Comparison of ENCODE assay signal across 1 cellular context in the genomic region with DNA sequence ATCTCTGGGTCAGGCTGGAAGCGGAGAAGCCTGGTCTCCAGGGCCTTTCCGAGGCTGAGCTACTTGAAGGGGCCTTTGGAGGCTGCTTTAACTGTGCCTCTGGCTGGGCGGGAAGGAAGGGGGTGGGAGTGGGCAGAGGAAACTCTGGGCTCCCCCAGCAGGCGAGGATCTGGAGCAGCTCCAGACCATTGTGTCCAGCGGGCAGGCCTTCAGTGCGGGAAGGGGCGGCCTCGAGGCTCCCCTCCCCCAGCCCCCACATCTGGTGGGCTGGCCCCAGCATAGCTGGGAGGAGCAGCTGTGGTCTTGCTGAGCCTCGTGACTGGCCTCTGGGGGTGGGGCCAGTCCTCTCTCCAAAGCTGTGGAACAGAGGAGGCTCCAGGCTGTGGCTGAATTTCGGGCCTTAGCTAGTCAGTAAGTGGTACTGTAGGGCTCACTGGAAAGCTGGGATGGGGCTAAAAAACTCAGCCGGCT.
TF ChIP-seq lines count a peak whose summit lies in the region.

No MANE protein-coding gene starts in this region.

TF ChIP-seq in K562, 482 proteins besides CTCF, POLR2A, EP300 and RAD21 (continued from another document and continues in another):
- TF ChIP-seq GABPA (tag; conservative IDR thresholded peaks at IDR 0.05; ENCODE audit: low read depth) (no peak), MBD2 (IDR thresholded peaks at IDR 0.05; ENCODE audit: borderline replicate concordance, low read depth) (no peak), SLC30A9 (CRISPR knock-in tag; IDR thresholded peaks at IDR 0.05) (no peak), ZNF79 (CRISPR knock-in tag; IDR thresholded peaks at IDR 0.05; ENCODE audit: low read depth) (no peak), NCOA4 (IDR thresholded peaks at IDR 0.05; ENCODE audit: partially characterized antibody) (no peak), TFAM (CRISPR knock-in tag; conservative IDR thresholded peaks at IDR 0.05) (no peak), SETDB1 (IDR thresholded peaks at IDR 0.05; ENCODE audit: low read length) (no peak), XRCC4 (IDR thresholded peaks at IDR 0.05; ENCODE audit: extremely low read depth, insufficient read depth, insufficient read length) (no peak), ATF1 (CRISPR knock-in tag; IDR thresholded peaks at IDR 0.05) (no peak), ATF1 (tag; IDR thresholded peaks at IDR 0.05) (peak; percentile 43; the same call in 1 of the 2 replicates), NELFE (IDR thresholded peaks at IDR 0.05; ENCODE audit: insufficient read depth, insufficient read length) (no peak), PYGO2 (tag; IDR thresholded peaks at IDR 0.05) (no peak)
- TF ChIP-seq, protein P1, sequence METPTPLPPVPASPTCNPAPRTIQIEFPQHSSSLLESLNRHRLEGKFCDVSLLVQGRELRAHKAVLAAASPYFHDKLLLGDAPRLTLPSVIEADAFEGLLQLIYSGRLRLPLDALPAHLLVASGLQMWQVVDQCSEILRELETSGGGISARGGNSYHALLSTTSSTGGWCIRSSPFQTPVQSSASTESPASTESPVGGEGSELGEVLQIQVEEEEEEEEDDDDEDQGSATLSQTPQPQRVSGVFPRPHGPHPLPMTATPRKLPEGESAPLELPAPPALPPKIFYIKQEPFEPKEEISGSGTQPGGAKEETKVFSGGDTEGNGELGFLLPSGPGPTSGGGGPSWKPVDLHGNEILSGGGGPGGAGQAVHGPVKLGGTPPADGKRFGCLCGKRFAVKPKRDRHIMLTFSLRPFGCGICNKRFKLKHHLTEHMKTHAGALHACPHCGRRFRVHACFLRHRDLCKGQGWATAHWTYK (CRISPR knock-in tag; IDR thresholded peaks at IDR 0.05) = no peak
- TF ChIP-seq, protein P2, sequence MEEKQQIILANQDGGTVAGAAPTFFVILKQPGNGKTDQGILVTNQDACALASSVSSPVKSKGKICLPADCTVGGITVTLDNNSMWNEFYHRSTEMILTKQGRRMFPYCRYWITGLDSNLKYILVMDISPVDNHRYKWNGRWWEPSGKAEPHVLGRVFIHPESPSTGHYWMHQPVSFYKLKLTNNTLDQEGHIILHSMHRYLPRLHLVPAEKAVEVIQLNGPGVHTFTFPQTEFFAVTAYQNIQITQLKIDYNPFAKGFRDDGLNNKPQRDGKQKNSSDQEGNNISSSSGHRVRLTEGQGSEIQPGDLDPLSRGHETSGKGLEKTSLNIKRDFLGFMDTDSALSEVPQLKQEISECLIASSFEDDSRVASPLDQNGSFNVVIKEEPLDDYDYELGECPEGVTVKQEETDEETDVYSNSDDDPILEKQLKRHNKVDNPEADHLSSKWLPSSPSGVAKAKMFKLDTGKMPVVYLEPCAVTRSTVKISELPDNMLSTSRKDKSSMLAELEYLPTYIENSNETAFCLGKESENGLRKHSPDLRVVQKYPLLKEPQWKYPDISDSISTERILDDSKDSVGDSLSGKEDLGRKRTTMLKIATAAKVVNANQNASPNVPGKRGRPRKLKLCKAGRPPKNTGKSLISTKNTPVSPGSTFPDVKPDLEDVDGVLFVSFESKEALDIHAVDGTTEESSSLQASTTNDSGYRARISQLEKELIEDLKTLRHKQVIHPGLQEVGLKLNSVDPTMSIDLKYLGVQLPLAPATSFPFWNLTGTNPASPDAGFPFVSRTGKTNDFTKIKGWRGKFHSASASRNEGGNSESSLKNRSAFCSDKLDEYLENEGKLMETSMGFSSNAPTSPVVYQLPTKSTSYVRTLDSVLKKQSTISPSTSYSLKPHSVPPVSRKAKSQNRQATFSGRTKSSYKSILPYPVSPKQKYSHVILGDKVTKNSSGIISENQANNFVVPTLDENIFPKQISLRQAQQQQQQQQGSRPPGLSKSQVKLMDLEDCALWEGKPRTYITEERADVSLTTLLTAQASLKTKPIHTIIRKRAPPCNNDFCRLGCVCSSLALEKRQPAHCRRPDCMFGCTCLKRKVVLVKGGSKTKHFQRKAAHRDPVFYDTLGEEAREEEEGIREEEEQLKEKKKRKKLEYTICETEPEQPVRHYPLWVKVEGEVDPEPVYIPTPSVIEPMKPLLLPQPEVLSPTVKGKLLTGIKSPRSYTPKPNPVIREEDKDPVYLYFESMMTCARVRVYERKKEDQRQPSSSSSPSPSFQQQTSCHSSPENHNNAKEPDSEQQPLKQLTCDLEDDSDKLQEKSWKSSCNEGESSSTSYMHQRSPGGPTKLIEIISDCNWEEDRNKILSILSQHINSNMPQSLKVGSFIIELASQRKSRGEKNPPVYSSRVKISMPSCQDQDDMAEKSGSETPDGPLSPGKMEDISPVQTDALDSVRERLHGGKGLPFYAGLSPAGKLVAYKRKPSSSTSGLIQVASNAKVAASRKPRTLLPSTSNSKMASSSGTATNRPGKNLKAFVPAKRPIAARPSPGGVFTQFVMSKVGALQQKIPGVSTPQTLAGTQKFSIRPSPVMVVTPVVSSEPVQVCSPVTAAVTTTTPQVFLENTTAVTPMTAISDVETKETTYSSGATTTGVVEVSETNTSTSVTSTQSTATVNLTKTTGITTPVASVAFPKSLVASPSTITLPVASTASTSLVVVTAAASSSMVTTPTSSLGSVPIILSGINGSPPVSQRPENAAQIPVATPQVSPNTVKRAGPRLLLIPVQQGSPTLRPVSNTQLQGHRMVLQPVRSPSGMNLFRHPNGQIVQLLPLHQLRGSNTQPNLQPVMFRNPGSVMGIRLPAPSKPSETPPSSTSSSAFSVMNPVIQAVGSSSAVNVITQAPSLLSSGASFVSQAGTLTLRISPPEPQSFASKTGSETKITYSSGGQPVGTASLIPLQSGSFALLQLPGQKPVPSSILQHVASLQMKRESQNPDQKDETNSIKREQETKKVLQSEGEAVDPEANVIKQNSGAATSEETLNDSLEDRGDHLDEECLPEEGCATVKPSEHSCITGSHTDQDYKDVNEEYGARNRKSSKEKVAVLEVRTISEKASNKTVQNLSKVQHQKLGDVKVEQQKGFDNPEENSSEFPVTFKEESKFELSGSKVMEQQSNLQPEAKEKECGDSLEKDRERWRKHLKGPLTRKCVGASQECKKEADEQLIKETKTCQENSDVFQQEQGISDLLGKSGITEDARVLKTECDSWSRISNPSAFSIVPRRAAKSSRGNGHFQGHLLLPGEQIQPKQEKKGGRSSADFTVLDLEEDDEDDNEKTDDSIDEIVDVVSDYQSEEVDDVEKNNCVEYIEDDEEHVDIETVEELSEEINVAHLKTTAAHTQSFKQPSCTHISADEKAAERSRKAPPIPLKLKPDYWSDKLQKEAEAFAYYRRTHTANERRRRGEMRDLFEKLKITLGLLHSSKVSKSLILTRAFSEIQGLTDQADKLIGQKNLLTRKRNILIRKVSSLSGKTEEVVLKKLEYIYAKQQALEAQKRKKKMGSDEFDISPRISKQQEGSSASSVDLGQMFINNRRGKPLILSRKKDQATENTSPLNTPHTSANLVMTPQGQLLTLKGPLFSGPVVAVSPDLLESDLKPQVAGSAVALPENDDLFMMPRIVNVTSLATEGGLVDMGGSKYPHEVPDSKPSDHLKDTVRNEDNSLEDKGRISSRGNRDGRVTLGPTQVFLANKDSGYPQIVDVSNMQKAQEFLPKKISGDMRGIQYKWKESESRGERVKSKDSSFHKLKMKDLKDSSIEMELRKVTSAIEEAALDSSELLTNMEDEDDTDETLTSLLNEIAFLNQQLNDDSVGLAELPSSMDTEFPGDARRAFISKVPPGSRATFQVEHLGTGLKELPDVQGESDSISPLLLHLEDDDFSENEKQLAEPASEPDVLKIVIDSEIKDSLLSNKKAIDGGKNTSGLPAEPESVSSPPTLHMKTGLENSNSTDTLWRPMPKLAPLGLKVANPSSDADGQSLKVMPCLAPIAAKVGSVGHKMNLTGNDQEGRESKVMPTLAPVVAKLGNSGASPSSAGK (IDR thresholded peaks at IDR 0.05) = peak; percentile 54
- TF ChIP-seq, protein P3, sequence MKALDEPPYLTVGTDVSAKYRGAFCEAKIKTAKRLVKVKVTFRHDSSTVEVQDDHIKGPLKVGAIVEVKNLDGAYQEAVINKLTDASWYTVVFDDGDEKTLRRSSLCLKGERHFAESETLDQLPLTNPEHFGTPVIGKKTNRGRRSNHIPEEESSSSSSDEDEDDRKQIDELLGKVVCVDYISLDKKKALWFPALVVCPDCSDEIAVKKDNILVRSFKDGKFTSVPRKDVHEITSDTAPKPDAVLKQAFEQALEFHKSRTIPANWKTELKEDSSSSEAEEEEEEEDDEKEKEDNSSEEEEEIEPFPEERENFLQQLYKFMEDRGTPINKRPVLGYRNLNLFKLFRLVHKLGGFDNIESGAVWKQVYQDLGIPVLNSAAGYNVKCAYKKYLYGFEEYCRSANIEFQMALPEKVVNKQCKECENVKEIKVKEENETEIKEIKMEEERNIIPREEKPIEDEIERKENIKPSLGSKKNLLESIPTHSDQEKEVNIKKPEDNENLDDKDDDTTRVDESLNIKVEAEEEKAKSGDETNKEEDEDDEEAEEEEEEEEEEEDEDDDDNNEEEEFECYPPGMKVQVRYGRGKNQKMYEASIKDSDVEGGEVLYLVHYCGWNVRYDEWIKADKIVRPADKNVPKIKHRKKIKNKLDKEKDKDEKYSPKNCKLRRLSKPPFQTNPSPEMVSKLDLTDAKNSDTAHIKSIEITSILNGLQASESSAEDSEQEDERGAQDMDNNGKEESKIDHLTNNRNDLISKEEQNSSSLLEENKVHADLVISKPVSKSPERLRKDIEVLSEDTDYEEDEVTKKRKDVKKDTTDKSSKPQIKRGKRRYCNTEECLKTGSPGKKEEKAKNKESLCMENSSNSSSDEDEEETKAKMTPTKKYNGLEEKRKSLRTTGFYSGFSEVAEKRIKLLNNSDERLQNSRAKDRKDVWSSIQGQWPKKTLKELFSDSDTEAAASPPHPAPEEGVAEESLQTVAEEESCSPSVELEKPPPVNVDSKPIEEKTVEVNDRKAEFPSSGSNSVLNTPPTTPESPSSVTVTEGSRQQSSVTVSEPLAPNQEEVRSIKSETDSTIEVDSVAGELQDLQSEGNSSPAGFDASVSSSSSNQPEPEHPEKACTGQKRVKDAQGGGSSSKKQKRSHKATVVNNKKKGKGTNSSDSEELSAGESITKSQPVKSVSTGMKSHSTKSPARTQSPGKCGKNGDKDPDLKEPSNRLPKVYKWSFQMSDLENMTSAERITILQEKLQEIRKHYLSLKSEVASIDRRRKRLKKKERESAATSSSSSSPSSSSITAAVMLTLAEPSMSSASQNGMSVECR (CRISPR knock-in tag; IDR thresholded peaks at IDR 0.05) = no peak
- TF ChIP-seq, protein P4, sequence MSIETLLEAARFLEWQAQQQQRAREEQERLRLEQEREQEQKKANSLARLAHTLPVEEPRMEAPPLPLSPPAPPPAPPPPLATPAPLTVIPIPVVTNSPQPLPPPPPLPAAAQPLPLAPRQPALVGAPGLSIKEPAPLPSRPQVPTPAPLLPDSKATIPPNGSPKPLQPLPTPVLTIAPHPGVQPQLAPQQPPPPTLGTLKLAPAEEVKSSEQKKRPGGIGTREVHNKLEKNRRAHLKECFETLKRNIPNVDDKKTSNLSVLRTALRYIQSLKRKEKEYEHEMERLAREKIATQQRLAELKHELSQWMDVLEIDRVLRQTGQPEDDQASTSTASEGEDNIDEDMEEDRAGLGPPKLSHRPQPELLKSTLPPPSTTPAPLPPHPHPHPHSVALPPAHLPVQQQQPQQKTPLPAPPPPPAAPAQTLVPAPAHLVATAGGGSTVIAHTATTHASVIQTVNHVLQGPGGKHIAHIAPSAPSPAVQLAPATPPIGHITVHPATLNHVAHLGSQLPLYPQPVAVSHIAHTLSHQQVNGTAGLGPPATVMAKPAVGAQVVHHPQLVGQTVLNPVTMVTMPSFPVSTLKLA (conservative IDR thresholded peaks at IDR 0.05) = 0 out of 4 replicates have a peak, but pooled peaks of 1 of the 2 experiments have one; percentile 44
- TF ChIP-seq, protein P5, sequence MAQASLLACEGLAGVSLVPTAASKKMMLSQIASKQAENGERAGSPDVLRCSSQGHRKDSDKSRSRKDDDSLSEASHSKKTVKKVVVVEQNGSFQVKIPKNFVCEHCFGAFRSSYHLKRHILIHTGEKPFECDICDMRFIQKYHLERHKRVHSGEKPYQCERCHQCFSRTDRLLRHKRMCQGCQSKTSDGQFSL (CRISPR knock-in tag; IDR thresholded peaks at IDR 0.05) = 0 out of 2 replicates have a peak, but pooled peaks have one; percentile 35
- TF ChIP-seq, protein P5 (tag; IDR thresholded peaks at IDR 0.05) = no peak
- TF ChIP-seq, protein P6, sequence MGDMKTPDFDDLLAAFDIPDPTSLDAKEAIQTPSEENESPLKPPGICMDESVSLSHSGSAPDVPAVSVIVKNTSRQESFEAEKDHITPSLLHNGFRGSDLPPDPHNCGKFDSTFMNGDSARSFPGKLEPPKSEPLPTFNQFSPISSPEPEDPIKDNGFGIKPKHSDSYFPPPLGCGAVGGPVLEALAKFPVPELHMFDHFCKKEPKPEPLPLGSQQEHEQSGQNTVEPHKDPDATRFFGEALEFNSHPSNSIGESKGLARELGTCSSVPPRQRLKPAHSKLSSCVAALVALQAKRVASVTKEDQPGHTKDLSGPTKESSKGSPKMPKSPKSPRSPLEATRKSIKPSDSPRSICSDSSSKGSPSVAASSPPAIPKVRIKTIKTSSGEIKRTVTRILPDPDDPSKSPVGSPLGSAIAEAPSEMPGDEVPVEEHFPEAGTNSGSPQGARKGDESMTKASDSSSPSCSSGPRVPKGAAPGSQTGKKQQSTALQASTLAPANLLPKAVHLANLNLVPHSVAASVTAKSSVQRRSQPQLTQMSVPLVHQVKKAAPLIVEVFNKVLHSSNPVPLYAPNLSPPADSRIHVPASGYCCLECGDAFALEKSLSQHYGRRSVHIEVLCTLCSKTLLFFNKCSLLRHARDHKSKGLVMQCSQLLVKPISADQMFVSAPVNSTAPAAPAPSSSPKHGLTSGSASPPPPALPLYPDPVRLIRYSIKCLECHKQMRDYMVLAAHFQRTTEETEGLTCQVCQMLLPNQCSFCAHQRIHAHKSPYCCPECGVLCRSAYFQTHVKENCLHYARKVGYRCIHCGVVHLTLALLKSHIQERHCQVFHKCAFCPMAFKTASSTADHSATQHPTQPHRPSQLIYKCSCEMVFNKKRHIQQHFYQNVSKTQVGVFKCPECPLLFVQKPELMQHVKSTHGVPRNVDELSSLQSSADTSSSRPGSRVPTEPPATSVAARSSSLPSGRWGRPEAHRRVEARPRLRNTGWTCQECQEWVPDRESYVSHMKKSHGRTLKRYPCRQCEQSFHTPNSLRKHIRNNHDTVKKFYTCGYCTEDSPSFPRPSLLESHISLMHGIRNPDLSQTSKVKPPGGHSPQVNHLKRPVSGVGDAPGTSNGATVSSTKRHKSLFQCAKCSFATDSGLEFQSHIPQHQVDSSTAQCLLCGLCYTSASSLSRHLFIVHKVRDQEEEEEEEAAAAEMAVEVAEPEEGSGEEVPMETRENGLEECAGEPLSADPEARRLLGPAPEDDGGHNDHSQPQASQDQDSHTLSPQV (IDR thresholded peaks at IDR 0.05) = peak; percentile 42; the same call in 1 of the 2 replicates
